ENCODE assay signal across 18 cellular contexts in the genomic region with DNA sequence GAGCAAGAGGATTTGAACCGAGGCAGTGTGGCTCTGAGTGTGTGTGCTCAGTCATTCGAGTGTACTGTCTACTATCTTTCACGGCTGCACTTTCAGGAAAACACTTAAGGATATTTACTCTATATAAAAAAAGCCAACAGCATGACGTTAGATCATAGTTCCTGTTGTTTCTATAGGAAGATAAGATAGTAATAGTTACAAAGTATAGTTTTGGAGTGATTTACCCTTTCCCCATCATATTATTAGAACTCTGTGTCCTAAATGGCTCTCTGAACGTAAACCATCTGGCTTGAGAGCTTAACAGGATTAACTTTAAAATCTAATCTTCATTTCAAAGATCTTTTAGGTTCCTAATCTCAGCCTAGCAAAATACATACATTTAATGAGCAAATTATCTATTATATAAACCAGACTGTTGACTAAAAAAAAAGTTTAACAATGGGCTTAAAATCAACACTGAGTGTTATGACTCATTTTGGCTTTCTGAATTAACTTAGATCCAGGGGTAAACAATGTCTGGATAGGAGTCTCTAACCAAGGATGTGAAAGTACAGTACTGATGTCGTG.
DNase-seq lines count a peak whose midpoint lies in the region; ATAC-seq, FAIRE-seq and TF ChIP-seq lines count a peak whose summit lies in the region.
"Had no signal": no experiment of that assay in that cellular context is flagged by ENCODE, and none has a peak within 500 bp of the region (broad histone marks: within the 10 kb centered on the region; RNA-seq: fewer than 3 reads in every experiment).

No MANE protein-coding gene starts in this region.

- no peak overlapping the region for H3K4me2 ChIP-seq in GM12878 (ENCODE audit: control insufficient read depth, insufficient read depth)

- in situ Hi-C loops in GM12878 (cut with MboI) = no loop called here

- H3K9me3 ChIP-seq in GM12878 (replicated peaks; ENCODE audit: control insufficient read depth, insufficient read depth, low read length) (no peaks in the 10 kb centered on the region), mucosa of descending colon (no peaks in the 10 kb centered on the region), uterus (no peaks in the 10 kb centered on the region), tibial nerve (no peaks in the 10 kb centered on the region)
- H3K9me3 ChIP-seq: right lobe of liver had no signal

- H3K4me3 ChIP-seq in GM12878 (no peak overlapping the region), mucosa of descending colon (no peak overlapping the region), lower leg skin (ENCODE audit: low read depth, poor library complexity, severe bottlenecking) (no peak overlapping the region), uterus (no peak overlapping the region), tibial nerve (no peak overlapping the region)
- H3K4me3 ChIP-seq: right lobe of liver had no signal

- DNase-seq in DMS153 (lab: John Stamatoyannopoulos, UW) (peak; percentile 7), NCI-H2029 (lab: John Stamatoyannopoulos, UW) (peak; percentile 36), GM12878 (ENCODE audit: low read depth, low spot score) (no peak), mucosa of descending colon (no peak), lower leg skin (ENCODE audit: low spot score in 2 of 2) (no peak), uterus (no peak), tibial nerve (ENCODE audit: low spot score in 2 of 2) (no peak)
- no peak for DNase-seq in activated CD4-positive, alpha-beta memory T cell treated with anti-CD3 and anti-CD28 coated beads, Interleukin-2, amount 10 ng/mL, durations not matched to agents 7 days and 5 days
- DNase-seq: activated B cell treated with CpG ODN at 0.5 μM for 24 hours; activated T-cell treated with anti-CD3 and anti-CD28 coated beads for 4 hours; anterior cingulate cortex; CD8-positive, alpha-beta T cell; effector CD4-positive, alpha-beta T cell; glutamatergic neuron; NCI-H1694; right lobe of liver; substantia nigra had no signal

- no peak overlapping the region for H3K4me3 Mint-ChIP-seq in activated CD4-positive, alpha-beta memory T cell treated with anti-CD3 and anti-CD28 coated beads, Interleukin-2, amount 10 ng/mL, durations not matched to agents 7 days and 5 days
- H3K4me3 Mint-ChIP-seq: activated B cell treated with CpG ODN at 0.5 μM for 24 hours; CD8-positive, alpha-beta T cell; natural killer cell treated with Interleukin-12 subunit alpha and Interleukin-12 subunit beta and Interleukin-15 and Interleukin-18, amount 100 ng/mL, for 72 hours had no signal

- no peak for ATAC-seq in GM12878
- ATAC-seq in mucosa of descending colon = peak; percentile 47
- ATAC-seq: CD8-positive, alpha-beta T cell; natural killer cell treated with Interleukin-12 subunit alpha and Interleukin-12 subunit beta and Interleukin-15 and Interleukin-18, amount 100 ng/mL, for 72 hours had no signal

- no peaks in the 10 kb centered on the region for H3K79me2 ChIP-seq in GM12878 (ENCODE audit: control insufficient read depth, insufficient read depth, low read length)

- peaks cover 13% of the 10 kb centered on the region for H3K4me1 Mint-ChIP-seq in activated CD4-positive, alpha-beta memory T cell treated with anti-CD3 and anti-CD28 coated beads, Interleukin-2, amount 10 ng/mL, durations not matched to agents 7 days and 5 days

- H3K4me1 ChIP-seq in GM12878 (ENCODE audit: control insufficient read depth, insufficient read depth, low read length) = peaks cover 2% of the 10 kb centered on the region
- H3K4me1 ChIP-seq in mucosa of descending colon (ENCODE audit: low read depth) = peaks cover 3% of the 10 kb centered on the region
- H3K4me1 ChIP-seq in uterus = no peaks in the 10 kb centered on the region
- no peaks in the 10 kb centered on the region for H3K4me1 ChIP-seq in tibial nerve

- TF ChIP-seq CTCF in GM12878 (IDR thresholded peaks at IDR 0.05 in 2 of 3, conservative IDR thresholded peaks at IDR 0.05 in 1 of 3; ENCODE audit: control insufficient read depth in 2 of 3, extremely low read depth in 1 of 3, insufficient read depth in 1 of 3, low read depth in 3 of 3, low read length in 3 of 3) (no peak), mucosa of descending colon (IDR thresholded peaks at IDR 0.05) (no peak), lower leg skin (IDR thresholded peaks at IDR 0.05) (no peak), uterus (IDR thresholded peaks at IDR 0.05) (no peak), tibial nerve (IDR thresholded peaks at IDR 0.05) (no peak)

- intact Hi-C loops in GM12878 (cut with micrococcal nuclease; ENCODE audit: unreplicated experiment) (no loop called here), mucosa of descending colon (cut with DNase I, micrococcal nuclease) (no loop called here), lower leg skin (cut with DNase I; ENCODE audit: low total_unique reads) (no loop called here), uterus (cut with DNase I; ENCODE audit: low total_unique reads) (no loop called here)

- H3K9me3 Mint-ChIP-seq in activated CD4-positive, alpha-beta memory T cell treated with anti-CD3 and anti-CD28 coated beads, Interleukin-2, amount 10 ng/mL, durations not matched to agents 7 days and 5 days = no peaks in the 10 kb centered on the region
- H3K9me3 Mint-ChIP-seq: activated B cell treated with CpG ODN at 0.5 μM for 24 hours; CD8-positive, alpha-beta T cell; natural killer cell treated with Interleukin-12 subunit alpha and Interleukin-12 subunit beta and Interleukin-15 and Interleukin-18, amount 100 ng/mL, for 72 hours had no signal

- peak; percentile 62 for FAIRE-seq in GM12878 (lab: Jason Lieb, UNC)

- H3K27me3 ChIP-seq in GM12878 (replicated peaks in 1 of 2; ENCODE audit: control insufficient read depth in 2 of 2, insufficient read depth in 2 of 2, low read length in 1 of 2) (no peaks in the 10 kb centered on the region), uterus (no peaks in the 10 kb centered on the region), tibial nerve (no peaks in the 10 kb centered on the region)
- H3K27me3 ChIP-seq: right lobe of liver had no signal

- no peak overlapping the region for H3K9ac ChIP-seq in GM12878 (ENCODE audit: control insufficient read depth, insufficient read depth, low read length)

- RAD21 ChIA-PET in GM12878 (lab: Charles Lee; ENCODE audit: unreplicated experiment) = no interaction called here

- TF ChIP-seq EP300 in GM12878 (IDR thresholded peaks at IDR 0.05; ENCODE audit: borderline replicate concordance in 1 of 2, control insufficient read depth in 1 of 2, low read depth in 2 of 2, low read length in 2 of 2) = no peak
- no peak for TF ChIP-seq EP300 in tibial nerve (IDR thresholded peaks at IDR 0.05)

- H3K36me3 Mint-ChIP-seq in activated CD4-positive, alpha-beta memory T cell treated with anti-CD3 and anti-CD28 coated beads, Interleukin-2, amount 10 ng/mL, durations not matched to agents 7 days and 5 days (ENCODE audit: low read depth) = peaks cover 3% of the 10 kb centered on the region
- H3K36me3 Mint-ChIP-seq: natural killer cell treated with Interleukin-12 subunit alpha and Interleukin-12 subunit beta and Interleukin-15 and Interleukin-18, amount 100 ng/mL, for 72 hours had no signal

- CTCF ChIA-PET in GM12878 (lab: Yijun Ruan, JAX) = no interaction called here
- CTCF ChIA-PET in activated CD4-positive, alpha-beta memory T cell treated with anti-CD3 and anti-CD28 coated beads, Interleukin-2, amount 10 ng/mL, durations not matched to agents 7 days and 5 days (lab: Charles Lee) = no interaction called here

- H3K27me3 Mint-ChIP-seq in activated CD4-positive, alpha-beta memory T cell treated with anti-CD3 and anti-CD28 coated beads, Interleukin-2, amount 10 ng/mL, durations not matched to agents 7 days and 5 days = no peaks in the 10 kb centered on the region
- H3K27me3 Mint-ChIP-seq: activated B cell treated with CpG ODN at 0.5 μM for 24 hours; natural killer cell treated with Interleukin-12 subunit alpha and Interleukin-12 subunit beta and Interleukin-15 and Interleukin-18, amount 100 ng/mL, for 72 hours had no signal

- TF ChIP-seq POLR2A in GM12878 (IDR thresholded peaks at IDR 0.05; ENCODE audit: low read depth, low read length) (no peak), lower leg skin (IDR thresholded peaks at IDR 0.05) (no peak), uterus (IDR thresholded peaks at IDR 0.05) (no peak), tibial nerve (IDR thresholded peaks at IDR 0.05) (no peak)

- H3K27ac Mint-ChIP-seq in activated CD4-positive, alpha-beta memory T cell treated with anti-CD3 and anti-CD28 coated beads, Interleukin-2, amount 10 ng/mL, durations not matched to agents 7 days and 5 days = no peak overlapping the region
- H3K27ac Mint-ChIP-seq: activated B cell treated with CpG ODN at 0.5 μM for 24 hours; CD8-positive, alpha-beta T cell; natural killer cell treated with Interleukin-12 subunit alpha and Interleukin-12 subunit beta and Interleukin-15 and Interleukin-18, amount 100 ng/mL, for 72 hours had no signal

- H4K20me1 ChIP-seq in GM12878 (ENCODE audit: control insufficient read depth, insufficient read depth) = no peaks in the 10 kb centered on the region

- H3K36me3 ChIP-seq in GM12878 (ENCODE audit: control insufficient read depth in 2 of 2, insufficient read depth in 2 of 2, low read length in 1 of 2) = no peaks in the 10 kb centered on the region
- no peaks in the 10 kb centered on the region for H3K36me3 ChIP-seq in mucosa of descending colon (ENCODE audit: low read depth)
- no peaks in the 10 kb centered on the region for H3K36me3 ChIP-seq in uterus
- peaks cover 0 to 6% (median 0%) of the 10 kb centered on the region in 3 donors for H3K36me3 ChIP-seq in tibial nerve

- no peak overlapping the region for H2AFZ ChIP-seq in GM12878 (ENCODE audit: control insufficient read depth, low read depth, low read length)

- TF ChIP-seq RAD21 in GM12878 (IDR thresholded peaks at IDR 0.05; ENCODE audit: insufficient read depth, low read depth, low read length) = no peak

- WGBS in GM12878 (ENCODE audit: insufficient coverage, insufficient replicate concordance, low lambda C conversion rate, missing lambda C conversion rate) = 82% methylated on average over 6 of the region's 6 CpGs
- WGBS in lower leg skin, 2 donors = 62 to 77% methylated on average over 6 of the region's 6 CpGs
- 66 to 77% methylated on average over 6 of the region's 6 CpGs for WGBS in tibial nerve, 2 donors

- BruUV-seq in GM12878 (replicated peaks; lab: Mats Ljungman, UMichigan) = no TSS peak

- POLR2A ChIA-PET in GM12878 (lab: Charles Lee) = interaction anchor here (0.7 kb wide), 2 partner anchors 27 to 72 kb away, joined by 4 to 5 read pairs; no protein-coding TSS in a partner anchor
- POLR2A ChIA-PET in activated CD4-positive, alpha-beta memory T cell treated with anti-CD3 and anti-CD28 coated beads, Interleukin-2, amount 10 ng/mL, durations not matched to agents 7 days and 5 days (lab: Charles Lee) = no interaction called here

- H3K27ac ChIP-seq in GM12878 (ENCODE audit: control insufficient read depth, insufficient read depth) (no peak overlapping the region), uterus (no peak overlapping the region), tibial nerve (no peak overlapping the region)
- H3K27ac ChIP-seq: right lobe of liver had no signal

- SMC1A ChIA-PET in GM12878 (lab: Charles Lee; ENCODE audit: uncharacterized antibody, unreplicated experiment) = interaction anchor here (1.1 to 2.0 kb wide), 3 partner anchors 16 to 69 kb away, joined by 3 to 4 read pairs (median 4); no protein-coding TSS in a partner anchor

TF ChIP-seq in GM12878, 131 proteins besides CTCF, POLR2A, EP300 and RAD21:
- TF ChIP-seq JUNB (IDR thresholded peaks at IDR 0.05) = peak; percentile 30; the same call in 1 of the 2 replicates
- TF ChIP-seq YY1 (IDR thresholded peaks at IDR 0.05; ENCODE audit: low read depth, low read length) = no peak

Comparison
In these comparisons a context has a peak if more than half of its experiments do, and no peak if none do; other contexts are left out.
1. DNase-seq: peak in DMS153 (single experiment) and NCI-H2029 (single experiment); none in GM12878 (single experiment), mucosa of descending colon (0 of 3), lower leg skin (0 of 2), activated CD4-positive, alpha-beta memory T cell treated with anti-CD3 and anti-CD28 coated beads, Interleukin-2, amount 10 ng/mL, durations not matched to agents 7 days and 5 days (single experiment), uterus (0 of 2) and tibial nerve (0 of 2).